ENCODE assay signal across 10 cellular contexts in the genomic region with DNA sequence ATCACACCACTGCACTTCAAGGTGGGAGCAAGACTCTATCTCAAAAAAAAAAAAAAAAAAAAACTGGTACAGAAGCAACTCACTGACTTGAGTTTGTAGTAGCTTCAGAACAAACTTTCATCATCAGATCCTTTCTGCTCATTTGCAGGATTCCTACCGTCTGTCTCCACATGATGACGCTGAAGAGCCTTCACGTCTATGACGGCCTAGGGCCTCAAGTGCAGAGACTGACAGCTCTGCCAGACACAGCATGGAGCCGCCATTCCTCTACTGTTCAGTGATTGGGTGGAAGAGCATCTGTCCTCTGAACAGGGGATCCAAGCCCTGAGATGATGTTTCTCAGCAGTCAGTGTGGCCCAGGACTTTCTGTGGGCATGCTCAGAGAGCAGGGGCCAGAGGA. TPM values are rescaled to one million over a fixed set of nuclear protein-coding genes. Genes with fewer than 3 reads are reported as not detected.
"Had no signal": no experiment of that assay in that cellular context is flagged by ENCODE, and none has a peak within 500 bp of the region (broad histone marks: within the 10 kb centered on the region; RNA-seq: fewer than 3 reads in every experiment).

No MANE protein-coding gene starts in this region.

RNA-seq across cellular contexts. Expression of a gene that starts 3.1 kb away (rescaled TPM):
- total RNA-seq: activated CD4-positive, alpha-beta T cell treated with anti-CD3 and anti-CD28 coated beads for 36 hours; activated CD4-positive, alpha-beta T cell treated with anti-CD3 and anti-CD28 coated beads, Interleukin-2, amount 10 ng/mL, durations not matched to agents 7 days and 5 days; activated CD8-positive, alpha-beta T cell treated with anti-CD3 and anti-CD28 coated beads, Interleukin-2, amount 10 ng/mL, durations not matched to agents 7 days and 5 days; activated naive CD8-positive, alpha-beta T cell treated with anti-CD3 and anti-CD28 coated beads, Interleukin-2, amount 10 ng/mL, durations not matched to agents 7 days and 5 days; activated T-helper 2 cell treated with anti-CD3 and anti-CD28 coated beads, Interferon-gamma antibody, Interleukin-2, Interleukin-4, amounts not matched to agents 10 μg/mL and 5 μg/mL and 100 μg/mL, durations not matched to agents 14 hours and 24 hours and 36 hours; ascending aorta; M059J; RPMI7951 had no signal
- polyA plus RNA-seq: adipose tissue, SK-N-SH had no signal
